Comparison of ENCODE assay signal across 8 cellular contexts in genomic region chr17:28405632-28406477, GRCh38. TPM values are rescaled to one million over a fixed set of nuclear protein-coding genes. Genes with fewer than 3 reads are reported as not detected.
DNase-seq lines count a peak whose midpoint lies in the region; ATAC-seq and TF ChIP-seq lines count a peak whose summit lies in the region.

TSS of gene SLC46A1 (minus strand) at chr17:28406212. CDS start at chr17:28406114, 98 bp downstream.

- no peak within 1 kb of the TSS for H3K27ac ChIP-seq in CD8-positive, alpha-beta T cell (ENCODE audit: low read depth, low read length)
- H3K27ac ChIP-seq in WERI-Rb-1: peak within 1 kb of the TSS; percentile 82
- peak within 1 kb of the TSS; percentile 70 for H3K27ac ChIP-seq in cingulate gyrus (ENCODE audit: low read depth, low read length)
- H3K27ac ChIP-seq in left lung: peak within 1 kb of the TSS in 1 of 2 donors; percentile 66

- H3K4me3 ChIP-seq in CD8-positive, alpha-beta T cell (ENCODE audit: low read depth, low read length): peak within 1 kb of the TSS; percentile 75
- H3K4me3 ChIP-seq in WERI-Rb-1 (ENCODE audit: low read depth, low read length): peak within 1 kb of the TSS; percentile 73
- H3K4me3 ChIP-seq in left lung: peak within 1 kb of the TSS; percentile 72 to 97

- ATAC-seq in CD8-positive, alpha-beta T cell: peak; percentile 75
- ATAC-seq in GM21526 (IDR thresholded peaks at IDR 0.05; ENCODE audit: low FRiP score, unreplicated experiment) (peak; percentile 58), left lung (peak; percentile 85), GM18873 (IDR thresholded peaks at IDR 0.05; ENCODE audit: low FRiP score, unreplicated experiment) (no peak)

- TF ChIP-seq CTCF in CD8-positive, alpha-beta T cell (IDR thresholded peaks at IDR 0.05): no peak
- TF ChIP-seq CTCF in WERI-Rb-1 (IDR thresholded peaks at IDR 0.05; ENCODE audit: low read depth, low read length) (no peak), left lung (IDR thresholded peaks at IDR 0.05) (no peak)

- CTCF ChIA-PET in CD8-positive, alpha-beta T cell (lab: Charles Lee): interaction anchor here (6.0 kb wide), 1 partner anchor 11 kb away, joined by 34 read pairs; no protein-coding TSS in a partner anchor

- no peaks in the 10 kb centered on the region for H3K9me3 ChIP-seq in CD8-positive, alpha-beta T cell (ENCODE audit: low read length)
- no peaks in the 10 kb centered on the region for H3K9me3 ChIP-seq in WERI-Rb-1 (ENCODE audit: severe bottlenecking)
- H3K9me3 ChIP-seq in left lung: no peaks in the 10 kb centered on the region

- H3K4me1 Mint-ChIP-seq in CD8-positive, alpha-beta T cell (ENCODE audit: low read depth): peaks cover 11% of the 10 kb centered on the region

- intact Hi-C loops in CD8-positive, alpha-beta T cell (cut with DNase I, micrococcal nuclease): no loop called here
- intact Hi-C loops in left lung (cut with DNase I): no loop called here

- H3K4me1 ChIP-seq in CD8-positive, alpha-beta T cell (ENCODE audit: insufficient read depth, low read length): peaks cover 13% of the 10 kb centered on the region
- peaks cover 11 to 50% of the 10 kb centered on the region in 2 donors for H3K4me1 ChIP-seq in left lung

- POLR2A ChIA-PET in CD8-positive, alpha-beta T cell (lab: Charles Lee): interaction anchor here (0.9 to 1.5 kb wide), 2 partner anchors 34 to 87 kb away, joined by 3 read pairs; partner anchors contain the start of gene TMEM97

- DNase-seq in CD8-positive, alpha-beta T cell: peak in 4 of 7 experiments; percentile 20 to 58 (median 42)
- DNase-seq in NCI-H1105 (lab: John Stamatoyannopoulos, UW): peak; percentile 33
- peak; percentile 80 for DNase-seq in WERI-Rb-1
- DNase-seq in left lung: peak; percentile 57 to 91
- DNase-seq in stimulated activated CD4-positive, alpha-beta T cell treated with anti-CD3 and anti-CD28 coated beads, Interleukin-4, amount 100 ng/mL, for 24 hours: peak; percentile 67

- H3K4me3 Mint-ChIP-seq in CD8-positive, alpha-beta T cell: peak within 1 kb of the TSS; percentile 85

- peaks cover 8% of the 10 kb centered on the region for H3K27me3 Mint-ChIP-seq in CD8-positive, alpha-beta T cell (ENCODE audit: low read depth)

- H3K36me3 ChIP-seq in CD8-positive, alpha-beta T cell (ENCODE audit: insufficient read depth, low read length): no peaks in the 10 kb centered on the region
- peaks cover 42% of the 10 kb centered on the region for H3K36me3 ChIP-seq in WERI-Rb-1
- H3K36me3 ChIP-seq in left lung: peaks cover 0 to 12% of the 10 kb centered on the region in 2 donors

- peak within 1 kb of the TSS; percentile 39 for H3K27ac Mint-ChIP-seq in CD8-positive, alpha-beta T cell

- peaks cover 2% of the 10 kb centered on the region for H3K36me3 Mint-ChIP-seq in CD8-positive, alpha-beta T cell

- no peaks in the 10 kb centered on the region for H3K27me3 ChIP-seq in CD8-positive, alpha-beta T cell (ENCODE audit: insufficient read depth, low read length)
- H3K27me3 ChIP-seq in WERI-Rb-1 (ENCODE audit: insufficient read depth, low read depth, severe bottlenecking): no peaks in the 10 kb centered on the region
- H3K27me3 ChIP-seq in left lung: peaks cover 0 to 27% of the 10 kb centered on the region in 2 donors

- no peaks in the 10 kb centered on the region for H3K9me3 Mint-ChIP-seq in CD8-positive, alpha-beta T cell

RNA-seq across cellular contexts. Expression of gene SLC46A1, which starts in this region (rescaled TPM):
- under 1 TPM; 0.47 to 0.49 TPM for total RNA-seq in CD8-positive, alpha-beta T cell
- 10 to 100 TPM; 23.7 to 28.8 TPM for total RNA-seq in left lung

Comparison
In these comparisons a context has a peak if more than half of its experiments do, and no peak if none do; other contexts are left out.
1. RNA of gene SLC46A1 (total RNA-seq): 23.7 to 28.8 TPM in left lung; 0.47 to 0.49 TPM in CD8-positive, alpha-beta T cell; every median in the first group is over 10 times any median in the second.
2. Peak in DNase-seq, ATAC-seq and H3K4me3 ChIP-seq in CD8-positive, alpha-beta T cell; RNA of the gene not detected or under 1 TPM.
3. Peak in every context shown above with its lines, with median percentiles within 50 percentile points of each other: DNase-seq and H3K4me3 ChIP-seq.